Comparison of ENCODE assay signal across 9 cellular contexts in genomic region chr10:48287417-48288391, GRCh38. TPM values are rescaled to one million over a fixed set of nuclear protein-coding genes. Genes with fewer than 3 reads are reported as not detected.
DNase-seq lines count a peak whose midpoint lies in the region; ATAC-seq and TF ChIP-seq lines count a peak whose summit lies in the region.
"Had no signal": no experiment of that assay in that cellular context is flagged by ENCODE, and none has a peak within 500 bp of the region (broad histone marks: within the 10 kb centered on the region; RNA-seq: fewer than 3 reads in every experiment).

No MANE protein-coding gene starts in this region.

- H3K4me1 ChIP-seq in lower lobe of right lung = peaks cover 7% of the 10 kb centered on the region
- peaks cover 0 to 21% (median 9%) of the 10 kb centered on the region in 4 donors for H3K4me1 ChIP-seq in sigmoid colon
- H3K4me1 ChIP-seq: foreskin keratinocyte had no signal

- 57 to 61% methylated on average over 13 of the region's 13 CpGs for WGBS in sigmoid colon, 2 donors

- H3K9me3 ChIP-seq in lower lobe of right lung (no peaks in the 10 kb centered on the region), sigmoid colon (peaks cover 0 to 3% (median 0%) of the 10 kb centered on the region in 4 donors)

- peaks cover 2% of the 10 kb centered on the region for H3K27me3 Mint-ChIP-seq in T-helper 2 cell treated with Interferon-gamma antibody and Interleukin-4, amounts not matched to agents 5 μg/mL and 100 μg/mL, for 36 hours (ENCODE audit: low read depth)

- H3K27ac ChIP-seq in lower lobe of right lung = no peak overlapping the region
- peak overlapping the region in 1 of 4 donors; percentile 1 for H3K27ac ChIP-seq in sigmoid colon
- H3K27ac ChIP-seq: foreskin keratinocyte had no signal

- TF ChIP-seq CTCF in GM06990 (IDR thresholded peaks at IDR 0.05; ENCODE audit: insufficient read depth, low read length, poor library complexity, severe bottlenecking) = no peak
- TF ChIP-seq CTCF in lower lobe of right lung (IDR thresholded peaks at IDR 0.05) = no peak
- no peak for TF ChIP-seq CTCF in sigmoid colon (IDR thresholded peaks at IDR 0.05)

- TF ChIP-seq POLR2A in sigmoid colon (IDR thresholded peaks at IDR 0.05) = no peak

- no peaks in the 10 kb centered on the region for H3K27me3 ChIP-seq in GM06990 (replicated peaks; ENCODE audit: control insufficient read depth, insufficient read depth, low read length)
- H3K27me3 ChIP-seq in lower lobe of right lung (ENCODE audit: low read depth) = peaks cover 4% of the 10 kb centered on the region
- no peaks in the 10 kb centered on the region for H3K27me3 ChIP-seq in sigmoid colon

- TF ChIP-seq EP300 in sigmoid colon (IDR thresholded peaks at IDR 0.05) = no peak

- peaks cover 32% of the 10 kb centered on the region for H3K4me1 Mint-ChIP-seq in T-helper 2 cell treated with Interferon-gamma antibody and Interleukin-4, amounts not matched to agents 5 μg/mL and 100 μg/mL, for 36 hours (ENCODE audit: low read depth)

- H3K9me3 Mint-ChIP-seq in T-helper 2 cell treated with Interferon-gamma antibody and Interleukin-4, amounts not matched to agents 5 μg/mL and 100 μg/mL, for 36 hours = peaks cover 19% of the 10 kb centered on the region

- peak overlapping the region; percentile 17 for H3K27ac Mint-ChIP-seq in T-helper 2 cell treated with Interferon-gamma antibody and Interleukin-4, amounts not matched to agents 5 μg/mL and 100 μg/mL, for 36 hours

- H3K4me3 ChIP-seq in GM06990 (replicated peaks; ENCODE audit: low read depth, low read length) = no peak overlapping the region
- H3K4me3 ChIP-seq in lower lobe of right lung = no peak overlapping the region
- H3K4me3 ChIP-seq in sigmoid colon = no peak overlapping the region

- peak overlapping the region; percentile 41 for H3K4me3 Mint-ChIP-seq in T-helper 2 cell treated with Interferon-gamma antibody and Interleukin-4, amounts not matched to agents 5 μg/mL and 100 μg/mL, for 36 hours

- DNase-seq in GM06990 (ENCODE audit: extremely low read depth, insufficient read length) (peak; percentile 55), lower lobe of right lung (no peak), SW480 (ENCODE audit: low spot score) (no peak), NCI-H1930 (lab: John Stamatoyannopoulos, UW) (no peak), sigmoid colon (no peak), NCI-H1436 (lab: John Stamatoyannopoulos, UW) (no peak)
- DNase-seq in T-helper 2 cell treated with Interferon-gamma antibody and Interleukin-4, amounts not matched to agents 5 μg/mL and 100 μg/mL, for 36 hours (ENCODE audit: low spot score) = peak; percentile 45
- DNase-seq: foreskin keratinocyte had no signal

- ATAC-seq in HG02642 (IDR thresholded peaks at IDR 0.05; ENCODE audit: poor library complexity, unreplicated experiment) (peak; percentile 36), lower lobe of right lung (peak; percentile 25 to 47)
- ATAC-seq: foreskin keratinocyte had no signal

- intact Hi-C loops in lower lobe of right lung (cut with DNase I) (no loop called here), sigmoid colon (cut with DNase I) (no loop called here)

- H3K36me3 ChIP-seq in GM06990 (ENCODE audit: control insufficient read depth, insufficient read depth, low read length) = no peaks in the 10 kb centered on the region
- H3K36me3 ChIP-seq in lower lobe of right lung = no peaks in the 10 kb centered on the region
- H3K36me3 ChIP-seq in sigmoid colon = no peaks in the 10 kb centered on the region

- no peaks in the 10 kb centered on the region for H3K36me3 Mint-ChIP-seq in T-helper 2 cell treated with Interferon-gamma antibody and Interleukin-4, amounts not matched to agents 5 μg/mL and 100 μg/mL, for 36 hours (ENCODE audit: low read depth)

RNA-seq across cellular contexts. Expression of gene FRMPD2, which starts 13.2 kb away (rescaled TPM):
- total RNA-seq in lower lobe of right lung (5.3 TPM), sigmoid colon (not detected)
- under 1 TPM in 1 of 3 donors, not detected in 2; 0.09 TPM for polyA plus RNA-seq in sigmoid colon
- total RNA-seq: foreskin keratinocyte had no signal
- polyA plus RNA-seq: foreskin keratinocyte had no signal

RNA-seq across cellular contexts. Expression of gene MAPK8, which starts 18.8 kb away (rescaled TPM):
- 47.9 TPM for total RNA-seq in lower lobe of right lung
- 10 to 100 TPM; 46.7 to 74.5 (median 60.6) TPM for total RNA-seq in sigmoid colon
- 10 to 100 TPM; 17.4 to 31.9 (median 26.4) TPM for polyA plus RNA-seq in sigmoid colon

Comparison
In these comparisons a context has a peak if more than half of its experiments do, and no peak if none do; other contexts are left out.
1. DNase-seq: peak in GM06990 (single experiment) and T-helper 2 cell treated with Interferon-gamma antibody and Interleukin-4, amounts not matched to agents 5 μg/mL and 100 μg/mL, for 36 hours (single experiment); none in lower lobe of right lung (single experiment), SW480 (single experiment), NCI-H1930 (0 of 2), sigmoid colon (single experiment) and NCI-H1436 (single experiment).